21 cellular contexts compared by ENCODE assay signal in the genomic region with DNA sequence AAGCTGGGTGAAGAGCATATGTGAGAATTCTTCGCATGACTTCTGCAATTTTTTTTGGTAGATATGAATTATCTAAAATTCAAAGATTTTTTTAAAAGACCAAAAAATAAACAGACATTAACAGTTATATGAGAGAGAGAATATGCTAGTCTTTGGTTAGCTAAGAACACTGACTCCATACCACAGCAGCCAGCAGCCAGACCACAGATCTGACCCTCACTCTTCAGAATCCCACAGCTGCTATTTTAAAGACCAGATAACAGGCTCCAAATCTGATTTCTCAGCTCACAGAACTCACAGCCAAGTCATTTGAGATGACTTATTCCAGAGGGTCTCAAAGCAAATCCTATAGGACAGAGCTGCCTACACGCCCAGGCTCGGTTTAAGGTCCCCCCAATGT. TPM values are rescaled to one million over a fixed set of nuclear protein-coding genes. Genes with fewer than 3 reads are reported as not detected.
DNase-seq lines count a peak whose midpoint lies in the region; ATAC-seq, FAIRE-seq and TF ChIP-seq lines count a peak whose summit lies in the region.
"Had no signal": no experiment of that assay in that cellular context is flagged by ENCODE, and none has a peak within 500 bp of the region (broad histone marks: within the 10 kb centered on the region; RNA-seq: fewer than 3 reads in every experiment).

No MANE protein-coding gene starts in this region.

- peaks cover 2% of the 10 kb centered on the region; the same call in 1 of the 2 replicates for H4K20me1 ChIP-seq in K562 (replicated peaks; ENCODE audit: control insufficient read depth, insufficient read depth, low read length)

- H3K36me3 ChIP-seq in left ventricle myocardium inferior (peaks cover 11% of the 10 kb centered on the region), K562 (ENCODE audit: control insufficient read depth, insufficient read depth, low read length) (peaks cover 74% of the 10 kb centered on the region), right lobe of liver (peaks cover 0 to 13% (median 1%) of the 10 kb centered on the region in 4 donors), aorta (ENCODE audit: control insufficient read depth in 1 of 2, insufficient read depth in 2 of 2, low read length in 1 of 2) (no peaks in the 10 kb centered on the region)
- peaks cover 35% of the 10 kb centered on the region for H3K36me3 ChIP-seq in CD4-positive, alpha-beta memory T cell (ENCODE audit: insufficient read depth, low read length)

- no peaks in the 10 kb centered on the region for H3K9me3 ChIP-seq in left ventricle myocardium inferior (replicated peaks)
- H3K9me3 ChIP-seq in K562 (replicated peaks; ENCODE audit: control insufficient read depth, insufficient read depth, low read depth, low read length), result no peaks in the 10 kb centered on the region
- H3K9me3 ChIP-seq in right lobe of liver, result no peaks in the 10 kb centered on the region
- H3K9me3 ChIP-seq in aorta (ENCODE audit: control insufficient read depth, low read length), result no peaks in the 10 kb centered on the region
- H3K9me3 ChIP-seq in CD4-positive, alpha-beta memory T cell (ENCODE audit: control insufficient read depth in 1 of 2, low read length in 2 of 2), result no peaks in the 10 kb centered on the region
- H3K9me3 ChIP-seq: esophagus squamous epithelium, neutrophil, transverse colon had no signal

- no peak overlapping the region for H2AFZ ChIP-seq in K562 (ENCODE audit: low read depth, low read length)

- H3K4me2 ChIP-seq in K562 (ENCODE audit: insufficient read depth, low read length), result no peak overlapping the region

- H3K4me3 Mint-ChIP-seq in CD4-positive, alpha-beta memory T cell, result peak overlapping the region in 1 of 8 donors; percentile 4
- H3K4me3 Mint-ChIP-seq: activated CD4-positive, alpha-beta T cell treated with anti-CD3 and anti-CD28 coated beads, Interleukin-2, amount 10 ng/mL, durations not matched to agents 24 days and 14 days; activated naive CD4-positive, alpha-beta T cell treated with anti-CD3 and anti-CD28 coated beads for 36 hours; CD14-positive monocyte had no signal

- WGBS in K562 (ENCODE audit: insufficient coverage, low coverage, missing lambda C conversion rate), result 78% methylated on average over 3 of the region's 3 CpGs
- WGBS in right lobe of liver (ENCODE audit: insufficient coverage, low coverage, low lambda C conversion rate, missing lambda C conversion rate), result 87% methylated on average over 3 of the region's 3 CpGs
- 94 to 95% methylated on average over 3 of the region's 3 CpGs for WGBS in aorta, 2 donors

- TF ChIP-seq CTCF in left ventricle myocardium inferior (IDR thresholded peaks at IDR 0.05; ENCODE audit: borderline replicate concordance), result no peak
- TF ChIP-seq CTCF in K562 (IDR thresholded peaks at IDR 0.05 in 2 of 3, conservative IDR thresholded peaks at IDR 0.05 in 1 of 3; ENCODE audit: insufficient read depth in 2 of 3, low read depth in 1 of 3, low read length in 3 of 3), result no peak
- TF ChIP-seq CTCF in right lobe of liver (IDR thresholded peaks at IDR 0.05), result no peak

- in situ Hi-C loops in K562 (cut with MboI), result loop anchor here (10.0 kb wide), 1 partner anchor 225 kb away; no protein-coding TSS in a partner anchor

- BruUV-seq in K562 (replicated peaks; lab: Mats Ljungman, UMichigan), result no TSS peak

- POLR2A ChIA-PET in K562 (lab: Yijun Ruan, JAX), result interaction anchor here (1.3 kb wide), 1 partner anchor 9 kb away, joined by 4 read pairs; no protein-coding TSS in a partner anchor
- POLR2A ChIA-PET in CD4-positive, alpha-beta memory T cell (lab: Charles Lee; ENCODE audit: partially characterized antibody), result interaction anchor here (0.6 to 1.8 kb wide), 2 partner anchors 21 to 62 kb away, joined by 3 to 4 read pairs; partner anchors contain the start of gene NUDCD3

- H3K4me3 ChIP-seq in left ventricle myocardium inferior (no peak overlapping the region), K562 (no peak overlapping the region), right lobe of liver (peak overlapping the region in 1 of 3 donors; percentile 9), aorta (ENCODE audit: low read length in 2 of 2) (no peak overlapping the region)
- no peak overlapping the region for H3K4me3 ChIP-seq in CD4-positive, alpha-beta memory T cell (ENCODE audit: low read length in 2 of 2)
- H3K4me3 ChIP-seq: esophagus squamous epithelium, transverse colon had no signal

- no peak for FAIRE-seq in K562 (lab: Jason Lieb, UNC)
- FAIRE-seq: islet of Langerhans had no signal

- TF ChIP-seq POLR2A in K562 (conservative IDR thresholded peaks at IDR 0.05) (no peak), right lobe of liver (IDR thresholded peaks at IDR 0.05) (no peak)

- H3K27me3 Mint-ChIP-seq in CD4-positive, alpha-beta memory T cell, result no peaks in the 10 kb centered on the region
- H3K27me3 Mint-ChIP-seq: activated CD4-positive, alpha-beta T cell treated with anti-CD3 and anti-CD28 coated beads, Interleukin-2, amount 10 ng/mL, durations not matched to agents 24 days and 14 days had no signal

- H3K27me3 ChIP-seq in left ventricle myocardium inferior (ENCODE audit: low read depth), result no peaks in the 10 kb centered on the region
- no peaks in the 10 kb centered on the region for H3K27me3 ChIP-seq in K562 (ENCODE audit: control insufficient read depth in 2 of 2, insufficient read depth in 2 of 2, low read length in 2 of 2)
- no peaks in the 10 kb centered on the region for H3K27me3 ChIP-seq in right lobe of liver
- H3K27me3 ChIP-seq in aorta (ENCODE audit: control insufficient read depth in 1 of 2, insufficient read depth in 2 of 2, low read length in 1 of 2), result no peaks in the 10 kb centered on the region
- no peaks in the 10 kb centered on the region for H3K27me3 ChIP-seq in CD4-positive, alpha-beta memory T cell (ENCODE audit: insufficient read depth, low read length)
- H3K27me3 ChIP-seq: esophagus squamous epithelium, neutrophil, transverse colon had no signal

- H3K27ac Mint-ChIP-seq in CD4-positive, alpha-beta memory T cell, result peak overlapping the region in 3 of 7 donors; percentile 35 to 84 (median 53)
- H3K27ac Mint-ChIP-seq: activated CD4-positive, alpha-beta T cell treated with anti-CD3 and anti-CD28 coated beads, Interleukin-2, amount 10 ng/mL, durations not matched to agents 24 days and 14 days; activated naive CD4-positive, alpha-beta T cell treated with anti-CD3 and anti-CD28 coated beads for 36 hours had no signal

- TF ChIP-seq EP300 in K562 (IDR thresholded peaks at IDR 0.05; ENCODE audit: low read length), result no peak

- H3K9ac ChIP-seq in K562 (ENCODE audit: insufficient read depth in 1 of 2, low read depth in 2 of 2, low read length in 2 of 2), result no peak overlapping the region

- no peak for DNase-seq in left ventricle myocardium inferior
- DNase-seq in left ventricle myocardium superior, result no peak
- peak in 2 of 4 experiments; percentile 18 for DNase-seq in K562 (ENCODE audit: extremely low read depth in 1 of 4, low spot score in 3 of 4)
- no peak for DNase-seq in right lobe of liver
- DNase-seq in aorta, result no peak
- no peak for DNase-seq in CD4-positive, alpha-beta memory T cell
- no peak for DNase-seq in central memory CD4-positive, alpha-beta T cell
- DNase-seq in D341Med (ENCODE audit: low spot score), result no peak
- DNase-seq: activated CD4-positive, alpha-beta T cell treated with anti-CD3 and anti-CD28 coated beads, Interleukin-2, amount 10 ng/mL, durations not matched to agents 24 days and 14 days; activated naive CD4-positive, alpha-beta T cell treated with anti-CD3 and anti-CD28 coated beads for 36 hours; esophagus squamous epithelium; Karpas-422; mesendoderm; NCI-H1105 treated with DMSO at 0.1 percent for 48 hours; NCI-H526; PC-3; stimulated activated naive CD4-positive, alpha-beta T cell treated with Interleukin-2 at 50 U/mL for 16 hours; transverse colon had no signal

- CTCF ChIA-PET in K562 (lab: Yijun Ruan, JAX; ENCODE audit: low intra/inter-chr PET ratio), result no interaction called here
- CTCF ChIA-PET in CD4-positive, alpha-beta memory T cell (lab: Charles Lee; ENCODE audit: partially characterized antibody), result no interaction called here

- H3K9me3 Mint-ChIP-seq in CD4-positive, alpha-beta memory T cell, result no peaks in the 10 kb centered on the region
- H3K9me3 Mint-ChIP-seq: activated CD4-positive, alpha-beta T cell treated with anti-CD3 and anti-CD28 coated beads, Interleukin-2, amount 10 ng/mL, durations not matched to agents 24 days and 14 days; activated naive CD4-positive, alpha-beta T cell treated with anti-CD3 and anti-CD28 coated beads for 36 hours had no signal

- TF ChIP-seq RAD21 in K562 (CRISPR knock-in tag; conservative IDR thresholded peaks at IDR 0.05 in 1 of 2, IDR thresholded peaks at IDR 0.05 in 1 of 2), result no peak

- no peaks in the 10 kb centered on the region for H3K9me1 ChIP-seq in K562 (ENCODE audit: control insufficient read depth, insufficient read depth, low read length)

- peaks cover 49% of the 10 kb centered on the region for H3K79me2 ChIP-seq in K562 (ENCODE audit: control insufficient read depth, insufficient read depth, low read length)

- intact Hi-C loops in left ventricle myocardium inferior (cut with micrococcal nuclease), result loop anchor here (10.0 kb wide), 2 partner anchors 75 to 225 kb away; no protein-coding TSS in a partner anchor
- intact Hi-C loops in left ventricle myocardium superior (cut with micrococcal nuclease), result no loop called here
- intact Hi-C loops in K562 (cut with micrococcal nuclease), result loop anchor here (10.0 kb wide), 1 partner anchor 95 kb away; no protein-coding TSS in a partner anchor
- intact Hi-C loops in right lobe of liver (cut with DNase I), result no loop called here
- intact Hi-C loops in aorta (cut with DNase I), result no loop called here
- intact Hi-C loops in CD4-positive, alpha-beta memory T cell (cut with micrococcal nuclease), result no loop called here

- H3K36me3 Mint-ChIP-seq in CD4-positive, alpha-beta memory T cell, result peaks cover 57 to 80% of the 10 kb centered on the region in 2 donors

- H3K4me1 ChIP-seq in left ventricle myocardium inferior, result peaks cover 89% of the 10 kb centered on the region
- peaks cover 4 to 7% of the 10 kb centered on the region in 2 experiments; a peak in 4 of 5 replicates for H3K4me1 ChIP-seq in K562 (replicated peaks in 1 of 2; ENCODE audit: control insufficient read depth in 2 of 2, insufficient read depth in 2 of 2, low read length in 2 of 2)
- H3K4me1 ChIP-seq in right lobe of liver, result peaks cover 0 to 66% (median 17%) of the 10 kb centered on the region in 4 donors
- H3K4me1 ChIP-seq in aorta (ENCODE audit: control insufficient read depth in 1 of 2, insufficient read depth in 2 of 2, low read length in 2 of 2), result peaks cover 0 to 10% of the 10 kb centered on the region in 2 donors
- H3K4me1 ChIP-seq in CD4-positive, alpha-beta memory T cell (ENCODE audit: insufficient read depth, low read length), result peaks cover 33% of the 10 kb centered on the region

- H3K27ac ChIP-seq in left ventricle myocardium inferior (replicated peaks) (peak overlapping the region; percentile 1), K562 (ENCODE audit: extremely low read depth, low read depth, low read length) (no peak overlapping the region), right lobe of liver (peak overlapping the region; percentile 47 to 77 (median 52)), aorta (ENCODE audit: low read depth in 1 of 2, low read length in 2 of 2) (no peak overlapping the region)
- no peak overlapping the region for H3K27ac ChIP-seq in CD4-positive, alpha-beta memory T cell (ENCODE audit: low read depth, low read length)
- H3K27ac ChIP-seq: esophagus squamous epithelium, transverse colon had no signal

- H3K4me1 Mint-ChIP-seq in CD4-positive, alpha-beta memory T cell, result peaks cover 40 to 82% (median 62%) of the 10 kb centered on the region in 4 donors

- ATAC-seq in left ventricle myocardium superior (no peak), K562 (peak; percentile 51; the same call in 1 of the 3 replicates), right lobe of liver (no peak), aorta (ENCODE audit: low FRiP score) (peak; percentile 46)
- ATAC-seq: PC-3 had no signal

RNA-seq across cellular contexts. Expression of gene NUDCD3, which starts 20.4 kb away (rescaled TPM):
- total RNA-seq in left ventricle myocardium inferior (107 TPM), left ventricle myocardium superior (104 TPM), K562 (2014; rRNA removed) (38.9 and 44.2 TPM in 2 replicates), K562 (2014; rRNA removed; fragmentation: Illumina TruSeq; extraction: Trizol) (34.1 and 34.5 TPM in 2 replicates), K562 (2015; rRNA removed; fragmentation: Illumina TruSeq; extraction: Trizol) (32.2 and 36.5 TPM in 2 replicates), K562 (2021) (64.2 and 67.5 TPM in 2 replicates), right lobe of liver (10 to 100 TPM; 24.4 to 47.1 (median 42.5) TPM), aorta (100 to 1,000 TPM in 1 of 2 donors, 10 to 100 TPM in 1; 82.4 to 111 TPM)
- 63.6 and 73.8 TPM in 2 replicates for total RNA-seq in K562 (2011; cell fraction: chromatin; rRNA removed; ENCODE audit: low replicate concordance)
- 37.4 and 47.0 TPM in 2 replicates for total RNA-seq in K562 (2011; cell fraction: nucleolus; rRNA removed)
- 50.4 and 63.1 TPM in 2 replicates for total RNA-seq in K562 (2011; cell fraction: nucleoplasm; rRNA removed)
- polyA plus RNA-seq in K562 (2011; rRNA removed) (44.1 and 48.8 TPM in 2 replicates), K562 (2014; fragmentation: Illumina TruSeq; extraction: Trizol) (36.6 and 42.6 TPM in 2 replicates), K562 (2014; fragmentation: Nextera tagmentation; extraction: Ambion mirVana) (10 to 100 TPM; 24.8 to 51.1 TPM), K562 (2014; rRNA removed) (33.2 and 37.9 TPM in 2 replicates), aorta (10 to 100 TPM; 20.8 to 41.7 TPM)
- 31.6 and 43.3 TPM in 2 replicates for polyA plus RNA-seq in K562 (2011; cell fraction: cytosol; rRNA removed)
- polyA plus RNA-seq in K562 (2011; cell fraction: nucleus; rRNA removed), result 40.4 and 53.9 TPM in 2 replicates
- polyA plus RNA-seq in K562 (2012), result 43.7 and 44.4 TPM in 2 replicates
- polyA minus RNA-seq in K562 (2011; rRNA and poly(A)+ RNA removed), result 87.8 and 95.8 TPM in 2 replicates
- 34.4 and 44.3 TPM in 2 replicates for polyA minus RNA-seq in K562 (2011; cell fraction: cytosol; rRNA and poly(A)+ RNA removed)
- 27.1 and 34.5 TPM in 2 replicates for polyA minus RNA-seq in K562 (2011; cell fraction: nucleus; rRNA and poly(A)+ RNA removed)
- total RNA-seq in CD4-positive, alpha-beta memory T cell, result 100 to 1,000 TPM; 100 to 108 TPM
- 10 to 100 TPM; 55.2 to 61.8 TPM for polyA plus RNA-seq in CD4-positive, alpha-beta memory T cell

Comparison
In these comparisons a context has a peak if more than half of its experiments do, and no peak if none do; other contexts are left out.
1. intact Hi-C loops: an anchor here in left ventricle myocardium inferior (10.0 kb wide) and K562 (10.0 kb wide); none called in left ventricle myocardium superior, right lobe of liver, aorta and CD4-positive, alpha-beta memory T cell.
2. H3K27ac ChIP-seq: peak in left ventricle myocardium inferior (single experiment) and right lobe of liver (3 of 3); none in K562 (single experiment), aorta (0 of 2) and CD4-positive, alpha-beta memory T cell (single experiment).
3. ATAC-seq: peak in K562 (single experiment) and aorta (single experiment); none in left ventricle myocardium superior (single experiment) and right lobe of liver (0 of 4).